ENCODE assay signal across 8 cellular contexts in genomic region chr10:70880077-70880534, GRCh38. TPM values are rescaled to one million over a fixed set of nuclear protein-coding genes. Genes with fewer than 3 reads are reported as not detected.
A peak's percentile ranks its signal among the peaks of the same experiment; 100 is the strongest.
DNase-seq lines count a peak whose midpoint lies in the region; ATAC-seq and TF ChIP-seq lines count a peak whose summit lies in the region.

No MANE protein-coding gene starts in this region.

- intact Hi-C loops in CD14-positive monocyte (cut with micrococcal nuclease), result loop anchor here (1.0 to 5.0 kb wide), 3 partner anchors 65 to 330 kb away; partner anchors contain the start of gene SGPL1 (in 2 of the 2)
- intact Hi-C loops in left cardiac atrium (cut with DNase I), result loop anchor here (1.0 to 5.0 kb wide), 3 partner anchors 65 to 118 kb away; partner anchors contain the start of gene SGPL1 (in 2 of the 2)

- H3K4me3 Mint-ChIP-seq in CD14-positive monocyte (no peak overlapping the region), T-cell (no peak overlapping the region)
- H3K4me3 Mint-ChIP-seq in activated naive CD8-positive, alpha-beta T cell treated with anti-CD3 and anti-CD28 coated beads, Interleukin-2, amount 50 U/mL, for 24 hours, result no peak overlapping the region

- CTCF ChIA-PET in T-cell (lab: Charles Lee), result interaction anchor here in 1 of 2 donors (0.8 to 0.9 kb wide), 2 partner anchors 15 to 70 kb away, joined by 3 read pairs; no protein-coding TSS in a partner anchor

- H3K27me3 Mint-ChIP-seq in CD14-positive monocyte (ENCODE audit: low read depth in 3 of 3) (peaks cover 0 to 6% (median 0%) of the 10 kb centered on the region in 3 donors), T-cell (no peaks in the 10 kb centered on the region)
- H3K27me3 Mint-ChIP-seq in activated naive CD8-positive, alpha-beta T cell treated with anti-CD3 and anti-CD28 coated beads, Interleukin-2, amount 50 U/mL, for 24 hours, result no peaks in the 10 kb centered on the region

- peak; percentile 68 to 94 (median 87) for ATAC-seq in T-cell (replicated peaks in 1 of 4)
- ATAC-seq in activated naive CD8-positive, alpha-beta T cell treated with anti-CD3 and anti-CD28 coated beads, Interleukin-2, amount 50 U/mL, for 24 hours, result peak; percentile 79
- peak; percentile 79 to 82 for ATAC-seq in left cardiac atrium
- no peak for ATAC-seq in HG03565 (IDR thresholded peaks at IDR 0.05; ENCODE audit: unreplicated experiment)

- DNase-seq in CD14-positive monocyte (ENCODE audit: low spot score), result peak; percentile 65
- peak; percentile 81 for DNase-seq in GM20000 (ENCODE audit: low spot score)
- DNase-seq in NCI-H1105 (lab: John Stamatoyannopoulos, UW), result peak; percentile 61
- DNase-seq in T-cell, result peak; percentile 31 to 79 (median 67)
- peak; percentile 75 for DNase-seq in activated naive CD8-positive, alpha-beta T cell treated with anti-CD3 and anti-CD28 coated beads, Interleukin-2, amount 50 U/mL, for 24 hours
- peak; percentile 78 for DNase-seq in left cardiac atrium
- peak; percentile 30 for DNase-seq in retinal pigment epithelial cell (ENCODE audit: low read depth)

- POLR2A ChIA-PET in T-cell (lab: Charles Lee), result no interaction called here

- TF ChIP-seq CTCF in CD14-positive monocyte (IDR thresholded peaks at IDR 0.05), result peak; percentile 83
- peak; percentile 70 for TF ChIP-seq CTCF in GM20000 (IDR thresholded peaks at IDR 0.05; ENCODE audit: extremely low read depth, missing control alignments)
- TF ChIP-seq CTCF in retinal pigment epithelial cell (conservative IDR thresholded peaks at IDR 0.05; ENCODE audit: low read depth, low read length), result peak; percentile 93

- H3K36me3 Mint-ChIP-seq in CD14-positive monocyte (peaks cover 52 to 61% of the 10 kb centered on the region in 2 donors), T-cell (peaks cover 30% of the 10 kb centered on the region)
- peaks cover 44% of the 10 kb centered on the region for H3K36me3 Mint-ChIP-seq in activated naive CD8-positive, alpha-beta T cell treated with anti-CD3 and anti-CD28 coated beads, Interleukin-2, amount 50 U/mL, for 24 hours (ENCODE audit: low read depth)

- H3K4me1 Mint-ChIP-seq in CD14-positive monocyte (no peaks in the 10 kb centered on the region), T-cell (peaks cover 2 to 6% (median 4%) of the 10 kb centered on the region in 3 donors)
- peaks cover 13% of the 10 kb centered on the region for H3K4me1 Mint-ChIP-seq in activated naive CD8-positive, alpha-beta T cell treated with anti-CD3 and anti-CD28 coated beads, Interleukin-2, amount 50 U/mL, for 24 hours

- H3K9me3 Mint-ChIP-seq in CD14-positive monocyte (no peaks in the 10 kb centered on the region), T-cell (no peaks in the 10 kb centered on the region)
- no peaks in the 10 kb centered on the region for H3K9me3 Mint-ChIP-seq in activated naive CD8-positive, alpha-beta T cell treated with anti-CD3 and anti-CD28 coated beads, Interleukin-2, amount 50 U/mL, for 24 hours

- H3K4me3 ChIP-seq in retinal pigment epithelial cell (ENCODE audit: low read length), result no peak overlapping the region

- H3K27ac Mint-ChIP-seq in CD14-positive monocyte (no peak overlapping the region), T-cell (no peak overlapping the region)
- H3K27ac Mint-ChIP-seq in activated naive CD8-positive, alpha-beta T cell treated with anti-CD3 and anti-CD28 coated beads, Interleukin-2, amount 50 U/mL, for 24 hours, result no peak overlapping the region

RNA-seq across cellular contexts. Expression of gene PCBD1, which starts 8.3 kb away (rescaled TPM):
- polyA plus RNA-seq in CD14-positive monocyte, result 10 to 100 TPM; 21.3 to 28.3 TPM
- total RNA-seq in T-cell (10 to 100 TPM in 1 of 5 donors, 1 to 10 TPM in 4; 6.5 to 10.0 (median 9.2) TPM), left cardiac atrium (100 to 1,000 TPM; 103 to 116 TPM)

Comparison
In these comparisons a context has a peak if more than half of its experiments do, and no peak if none do; other contexts are left out.
1. DNase-seq: peak in every context shown above with its lines; median percentile 81 in GM20000; 78 in left cardiac atrium; 75 in activated naive CD8-positive, alpha-beta T cell treated with anti-CD3 and anti-CD28 coated beads, Interleukin-2, amount 50 U/mL, for 24 hours; 67 in T-cell; 65 in CD14-positive monocyte; 61 in NCI-H1105; 30 in retinal pigment epithelial cell.
2. RNA of gene PCBD1, which starts 8.3 kb away (total RNA-seq): 103 to 116 TPM in left cardiac atrium; 6.5 to 10.0 TPM in T-cell; every median in the first group is over 4 times any median in the second.
3. Peak in every context shown above with its lines, with median percentiles within 50 percentile points of each other: CTCF ChIP-seq.